In genomic region chr9:73050062-73050814, GRCh38 we compare ENCODE assay signal across 1 cellular context.
TF ChIP-seq lines count a peak whose summit lies in the region.

No MANE protein-coding gene starts in this region.

TF ChIP-seq in HCT116, 20 proteins besides CTCF, POLR2A, EP300 and RAD21 (continued from another document):
- TF ChIP-seq CEBPB (IDR thresholded peaks at IDR 0.05; ENCODE audit: low read depth), result no peak
- no peak for TF ChIP-seq EGR1 (IDR thresholded peaks at IDR 0.05; ENCODE audit: low read depth)
- TF ChIP-seq, protein P1, sequence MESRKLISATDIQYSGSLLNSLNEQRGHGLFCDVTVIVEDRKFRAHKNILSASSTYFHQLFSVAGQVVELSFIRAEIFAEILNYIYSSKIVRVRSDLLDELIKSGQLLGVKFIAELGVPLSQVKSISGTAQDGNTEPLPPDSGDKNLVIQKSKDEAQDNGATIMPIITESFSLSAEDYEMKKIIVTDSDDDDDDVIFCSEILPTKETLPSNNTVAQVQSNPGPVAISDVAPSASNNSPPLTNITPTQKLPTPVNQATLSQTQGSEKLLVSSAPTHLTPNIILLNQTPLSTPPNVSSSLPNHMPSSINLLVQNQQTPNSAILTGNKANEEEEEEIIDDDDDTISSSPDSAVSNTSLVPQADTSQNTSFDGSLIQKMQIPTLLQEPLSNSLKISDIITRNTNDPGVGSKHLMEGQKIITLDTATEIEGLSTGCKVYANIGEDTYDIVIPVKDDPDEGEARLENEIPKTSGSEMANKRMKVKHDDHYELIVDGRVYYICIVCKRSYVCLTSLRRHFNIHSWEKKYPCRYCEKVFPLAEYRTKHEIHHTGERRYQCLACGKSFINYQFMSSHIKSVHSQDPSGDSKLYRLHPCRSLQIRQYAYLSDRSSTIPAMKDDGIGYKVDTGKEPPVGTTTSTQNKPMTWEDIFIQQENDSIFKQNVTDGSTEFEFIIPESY (IDR thresholded peaks at IDR 0.05; ENCODE audit: extremely low read depth, insufficient replicate concordance, low read length), result no peak
- TF ChIP-seq YY1 (IDR thresholded peaks at IDR 0.05; ENCODE audit: extremely low read depth, insufficient replicate concordance, low read depth, low read length), result no peak
- no peak for TF ChIP-seq ATF3 (IDR thresholded peaks at IDR 0.05)
- TF ChIP-seq ZNF274 (IDR thresholded peaks at IDR 0.05; ENCODE audit: low read depth, low read length), result no peak
- TF ChIP-seq EZH2phosphoT487 (IDR thresholded peaks at IDR 0.05; ENCODE audit: borderline replicate concordance), result no peak
- TF ChIP-seq TCF7L2 (IDR thresholded peaks at IDR 0.05; ENCODE audit: borderline replicate concordance, extremely low read depth, insufficient read depth, insufficient read length), result no peak
- TF ChIP-seq SP1 (IDR thresholded peaks at IDR 0.05; ENCODE audit: low read depth), result no peak
- no peak for TF ChIP-seq CBX3 (IDR thresholded peaks at IDR 0.05; ENCODE audit: low read depth)
- TF ChIP-seq JUND (IDR thresholded peaks at IDR 0.05), result no peak
TF ChIP-seq in HCT116: peak in this region for 0.
